In the genomic region with DNA sequence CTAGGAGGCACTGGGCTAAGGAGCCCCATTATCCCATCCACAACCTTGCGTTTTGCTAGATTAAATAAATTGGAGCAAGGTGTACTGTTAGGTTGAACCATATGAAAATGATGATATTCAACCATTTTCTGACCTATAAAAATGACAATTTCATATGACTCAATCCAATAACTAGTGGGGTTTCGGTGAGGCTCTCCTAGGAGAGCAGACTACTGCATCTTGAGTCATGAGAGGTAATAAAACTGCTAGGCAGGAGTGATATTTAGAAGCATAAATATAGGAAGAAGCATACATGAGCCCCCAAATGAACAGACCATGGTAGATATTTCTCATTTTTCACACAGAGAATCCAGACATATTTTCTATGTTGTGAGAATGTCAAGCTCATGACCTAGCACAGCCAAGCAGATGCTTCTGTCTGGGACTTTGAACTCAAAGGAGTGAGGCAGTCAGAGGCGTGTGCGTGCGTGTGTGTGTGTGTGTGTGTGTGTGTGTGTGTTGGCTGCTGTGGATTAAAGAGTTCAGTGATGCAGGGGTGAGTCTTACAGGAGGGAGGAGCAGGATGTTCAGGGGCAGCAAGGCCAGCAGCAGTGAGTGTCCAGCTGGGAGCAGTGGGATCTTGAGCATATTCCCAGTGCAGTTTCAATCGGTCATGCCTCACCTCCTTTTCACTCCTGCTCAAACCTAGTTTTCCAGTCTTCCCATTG, we compare ENCODE assay signal across 20 cellular contexts.
"Had no signal": no experiment of that assay in that cellular context is flagged by ENCODE, and none has a peak within 500 bp of the region (broad histone marks: within the 10 kb centered on the region; RNA-seq: fewer than 3 reads in every experiment).

No MANE protein-coding gene starts in this region.

- H3K36me3 Mint-ChIP-seq: activated naive CD8-positive, alpha-beta T cell treated with anti-CD3 and anti-CD28 coated beads for 36 hours; neural progenitor cell had no signal

- H3K27ac ChIP-seq: body of pancreas, neural progenitor cell, pancreas, tibial nerve, vagina had no signal

- H3K4me1 Mint-ChIP-seq: activated CD4-positive, alpha-beta T cell treated with anti-CD3 and anti-CD28 coated beads, Interleukin-2, amount 10 ng/mL, durations not matched to agents 7 days and 5 days; activated naive CD8-positive, alpha-beta T cell treated with anti-CD3 and anti-CD28 coated beads for 36 hours; central memory CD8-positive, alpha-beta T cell had no signal

- H3K27me3 Mint-ChIP-seq: activated CD4-positive, alpha-beta T cell treated with anti-CD3 and anti-CD28 coated beads, Interleukin-2, amount 10 ng/mL, durations not matched to agents 7 days and 5 days; activated naive CD8-positive, alpha-beta T cell treated with anti-CD3 and anti-CD28 coated beads for 36 hours had no signal

- H3K27ac Mint-ChIP-seq: activated CD4-positive, alpha-beta T cell treated with anti-CD3 and anti-CD28 coated beads, Interleukin-2, amount 10 ng/mL, durations not matched to agents 7 days and 5 days; activated naive CD8-positive, alpha-beta T cell treated with anti-CD3 and anti-CD28 coated beads for 36 hours; activated T-cell treated with anti-CD3 and anti-CD28 coated beads, Interleukin-2, amount 50 U/mL, for 72 hours; neural progenitor cell; stimulated activated naive B cell treated with anti-CD40 and anti-IgM and Interleukin-4, amounts not matched to agents 10 μg/mL and 1 μg/mL and 100 μg/mL, for 72 hours; T-helper 2 cell treated with Interferon-gamma antibody and Interleukin-4, amounts not matched to agents 5 μg/mL and 100 μg/mL, for 36 hours had no signal

- ATAC-seq: activated T-cell treated with anti-CD3 and anti-CD28 coated beads, Interleukin-2, amount 50 U/mL, for 72 hours; body of pancreas; pancreas; stimulated activated naive B cell treated with anti-CD40 and anti-IgM and Interleukin-4, amounts not matched to agents 10 μg/mL and 1 μg/mL and 100 μg/mL, for 72 hours had no signal

- H3K27me3 ChIP-seq: body of pancreas, neural progenitor cell, tibial nerve, vagina had no signal

- H3K9me3 Mint-ChIP-seq: activated CD4-positive, alpha-beta T cell treated with anti-CD3 and anti-CD28 coated beads, Interleukin-2, amount 10 ng/mL, durations not matched to agents 7 days and 5 days; activated naive CD8-positive, alpha-beta T cell treated with anti-CD3 and anti-CD28 coated beads for 36 hours; activated T-cell treated with anti-CD3 and anti-CD28 coated beads, Interleukin-2, amount 50 U/mL, for 72 hours; central memory CD8-positive, alpha-beta T cell; neural progenitor cell; stimulated activated naive B cell treated with anti-CD40 and anti-IgM and Interleukin-4, amounts not matched to agents 10 μg/mL and 1 μg/mL and 100 μg/mL, for 72 hours; T-helper 2 cell treated with Interferon-gamma antibody and Interleukin-4, amounts not matched to agents 5 μg/mL and 100 μg/mL, for 36 hours had no signal

- H3K36me3 ChIP-seq: neural progenitor cell, pancreas, tibial nerve, vagina had no signal

- H3K4me3 Mint-ChIP-seq: activated CD4-positive, alpha-beta T cell treated with anti-CD3 and anti-CD28 coated beads, Interleukin-2, amount 10 ng/mL, durations not matched to agents 7 days and 5 days; activated naive CD8-positive, alpha-beta T cell treated with anti-CD3 and anti-CD28 coated beads for 36 hours; activated T-cell treated with anti-CD3 and anti-CD28 coated beads, Interleukin-2, amount 50 U/mL, for 72 hours; central memory CD8-positive, alpha-beta T cell; neural progenitor cell; stimulated activated naive B cell treated with anti-CD40 and anti-IgM and Interleukin-4, amounts not matched to agents 10 μg/mL and 1 μg/mL and 100 μg/mL, for 72 hours; T-helper 2 cell treated with Interferon-gamma antibody and Interleukin-4, amounts not matched to agents 5 μg/mL and 100 μg/mL, for 36 hours had no signal

- DNase-seq: activated CD4-positive, alpha-beta T cell treated with anti-CD3 and anti-CD28 coated beads, Interleukin-2, amount 10 ng/mL, durations not matched to agents 7 days and 5 days; activated CD4-positive, CD25-positive, alpha-beta regulatory T cell; activated CD8-positive, alpha-beta memory T cell treated with anti-CD3 and anti-CD28 coated beads, Interleukin-2, amount 50 U/mL, for 48 hours; activated gamma-delta T cell treated with Interleukin-2 at 50 U/mL for 16 hours; activated naive CD8-positive, alpha-beta T cell treated with anti-CD3 and anti-CD28 coated beads for 36 hours; activated T-cell treated with anti-CD3 and anti-CD28 coated beads, Interleukin-2, amount 50 U/mL, for 72 hours; amygdala; body of pancreas; effector memory CD4-positive, alpha-beta T cell; hippocampal formation; kidney; pancreas; stimulated activated naive B cell treated with anti-CD40 and anti-IgM and Interleukin-4, amounts not matched to agents 10 μg/mL and 1 μg/mL and 100 μg/mL, for 72 hours; substantia nigra; SW 1271 had no signal

- H3K4me3 ChIP-seq: body of pancreas, neural progenitor cell, pancreas, tibial nerve, vagina had no signal

- H3K9me3 ChIP-seq: body of pancreas, pancreas, tibial nerve, vagina had no signal

- H3K4me1 ChIP-seq: body of pancreas, pancreas, tibial nerve, vagina had no signal
